Comparison of ENCODE assay signal across 1 cellular context in the genomic region with DNA sequence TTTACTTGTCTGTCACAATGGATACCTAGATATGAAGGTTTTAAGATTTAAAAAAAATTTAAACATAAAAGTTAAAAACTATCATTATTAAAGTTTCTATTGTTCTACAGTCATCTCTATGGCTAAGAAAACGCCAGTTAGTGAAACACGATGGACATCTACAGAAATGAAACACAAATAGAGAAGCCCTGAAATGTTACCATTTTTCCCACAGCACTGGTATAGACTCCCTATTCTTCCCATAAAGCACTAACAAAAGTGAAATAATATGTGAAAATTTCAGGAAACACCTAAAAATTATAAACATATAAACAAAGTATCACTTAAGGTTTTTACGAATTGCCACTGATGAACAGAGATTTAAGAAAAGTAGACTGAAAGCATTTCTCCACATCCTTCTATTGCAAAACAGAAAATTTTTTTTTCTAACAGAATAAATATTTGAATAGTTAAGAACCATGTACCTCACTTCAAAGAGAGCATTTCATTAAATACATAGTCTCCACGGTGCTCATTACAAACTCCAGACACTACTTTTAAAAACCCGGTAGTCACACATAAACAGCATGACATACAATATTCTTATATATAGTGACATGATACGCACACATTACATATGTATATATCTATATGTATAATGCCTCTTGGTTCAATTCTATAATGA.
TF ChIP-seq lines count a peak whose summit lies in the region.

No MANE protein-coding gene starts in this region.

TF ChIP-seq in HepG2, 621 proteins besides CTCF, POLR2A, EP300 and RAD21 (continued from another document and continues in another):
- TF ChIP-seq, protein P1, sequence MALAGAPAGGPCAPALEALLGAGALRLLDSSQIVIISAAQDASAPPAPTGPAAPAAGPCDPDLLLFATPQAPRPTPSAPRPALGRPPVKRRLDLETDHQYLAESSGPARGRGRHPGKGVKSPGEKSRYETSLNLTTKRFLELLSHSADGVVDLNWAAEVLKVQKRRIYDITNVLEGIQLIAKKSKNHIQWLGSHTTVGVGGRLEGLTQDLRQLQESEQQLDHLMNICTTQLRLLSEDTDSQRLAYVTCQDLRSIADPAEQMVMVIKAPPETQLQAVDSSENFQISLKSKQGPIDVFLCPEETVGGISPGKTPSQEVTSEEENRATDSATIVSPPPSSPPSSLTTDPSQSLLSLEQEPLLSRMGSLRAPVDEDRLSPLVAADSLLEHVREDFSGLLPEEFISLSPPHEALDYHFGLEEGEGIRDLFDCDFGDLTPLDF (CRISPR knock-in tag; IDR thresholded peaks at IDR 0.05) = no peak
- TF ChIP-seq, protein P2, sequence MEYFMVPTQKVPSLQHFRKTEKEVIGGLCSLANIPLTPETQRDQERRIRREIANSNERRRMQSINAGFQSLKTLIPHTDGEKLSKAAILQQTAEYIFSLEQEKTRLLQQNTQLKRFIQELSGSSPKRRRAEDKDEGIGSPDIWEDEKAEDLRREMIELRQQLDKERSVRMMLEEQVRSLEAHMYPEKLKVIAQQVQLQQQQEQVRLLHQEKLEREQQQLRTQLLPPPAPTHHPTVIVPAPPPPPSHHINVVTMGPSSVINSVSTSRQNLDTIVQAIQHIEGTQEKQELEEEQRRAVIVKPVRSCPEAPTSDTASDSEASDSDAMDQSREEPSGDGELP (IDR thresholded peaks at IDR 0.05; ENCODE audit: borderline replicate concordance, low read depth) = no peak
- no peak for TF ChIP-seq SNRNP70 (IDR thresholded peaks at IDR 0.05; ENCODE audit: low read depth, low read length)
- TF ChIP-seq TOE1 (CRISPR knock-in tag; IDR thresholded peaks at IDR 0.05) = no peak
- TF ChIP-seq, protein P3, sequence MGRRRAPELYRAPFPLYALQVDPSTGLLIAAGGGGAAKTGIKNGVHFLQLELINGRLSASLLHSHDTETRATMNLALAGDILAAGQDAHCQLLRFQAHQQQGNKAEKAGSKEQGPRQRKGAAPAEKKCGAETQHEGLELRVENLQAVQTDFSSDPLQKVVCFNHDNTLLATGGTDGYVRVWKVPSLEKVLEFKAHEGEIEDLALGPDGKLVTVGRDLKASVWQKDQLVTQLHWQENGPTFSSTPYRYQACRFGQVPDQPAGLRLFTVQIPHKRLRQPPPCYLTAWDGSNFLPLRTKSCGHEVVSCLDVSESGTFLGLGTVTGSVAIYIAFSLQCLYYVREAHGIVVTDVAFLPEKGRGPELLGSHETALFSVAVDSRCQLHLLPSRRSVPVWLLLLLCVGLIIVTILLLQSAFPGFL (CRISPR knock-in tag; IDR thresholded peaks at IDR 0.05) = no peak
- TF ChIP-seq FOXO1 (CRISPR knock-in tag; IDR thresholded peaks at IDR 0.05) = no peak; the same call in 1 of the 2 replicates
- TF ChIP-seq ZNF772 (CRISPR knock-in tag; IDR thresholded peaks at IDR 0.05) = no peak
- TF ChIP-seq FOXM1 (CRISPR knock-in tag; IDR thresholded peaks at IDR 0.05) = no peak
- TF ChIP-seq MTA1 (CRISPR knock-in tag; IDR thresholded peaks at IDR 0.05; ENCODE audit: borderline replicate concordance) = no peak
- TF ChIP-seq NFRKB (IDR thresholded peaks at IDR 0.05) = no peak
- TF ChIP-seq ZNF660 (CRISPR knock-in tag; IDR thresholded peaks at IDR 0.05; ENCODE audit: borderline replicate concordance, low read depth) = no peak
- TF ChIP-seq ZNF605 (CRISPR knock-in tag; IDR thresholded peaks at IDR 0.05) = no peak
- no peak for TF ChIP-seq NFKBIZ (CRISPR knock-in tag; IDR thresholded peaks at IDR 0.05)
- TF ChIP-seq, protein P4, sequence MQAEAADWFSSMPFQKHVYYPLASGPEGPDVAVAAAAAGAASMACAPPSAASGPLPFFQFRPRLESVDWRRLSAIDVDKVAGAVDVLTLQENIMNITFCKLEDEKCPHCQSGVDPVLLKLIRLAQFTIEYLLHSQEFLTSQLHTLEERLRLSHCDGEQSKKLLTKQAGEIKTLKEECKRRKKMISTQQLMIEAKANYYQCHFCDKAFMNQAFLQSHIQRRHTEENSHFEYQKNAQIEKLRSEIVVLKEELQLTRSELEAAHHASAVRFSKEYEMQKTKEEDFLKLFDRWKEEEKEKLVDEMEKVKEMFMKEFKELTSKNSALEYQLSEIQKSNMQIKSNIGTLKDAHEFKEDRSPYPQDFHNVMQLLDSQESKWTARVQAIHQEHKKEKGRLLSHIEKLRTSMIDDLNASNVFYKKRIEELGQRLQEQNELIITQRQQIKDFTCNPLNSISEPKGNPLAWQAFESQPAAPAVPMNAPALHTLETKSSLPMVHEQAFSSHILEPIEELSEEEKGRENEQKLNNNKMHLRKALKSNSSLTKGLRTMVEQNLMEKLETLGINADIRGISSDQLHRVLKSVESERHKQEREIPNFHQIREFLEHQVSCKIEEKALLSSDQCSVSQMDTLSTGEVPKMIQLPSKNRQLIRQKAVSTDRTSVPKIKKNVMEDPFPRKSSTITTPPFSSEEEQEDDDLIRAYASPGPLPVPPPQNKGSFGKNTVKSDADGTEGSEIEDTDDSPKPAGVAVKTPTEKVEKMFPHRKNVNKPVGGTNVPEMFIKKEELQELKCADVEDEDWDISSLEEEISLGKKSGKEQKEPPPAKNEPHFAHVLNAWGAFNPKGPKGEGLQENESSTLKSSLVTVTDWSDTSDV (CRISPR knock-in tag; IDR thresholded peaks at IDR 0.05) = no peak
- TF ChIP-seq ZNF24 (IDR thresholded peaks at IDR 0.05) = no peak
- no peak for TF ChIP-seq DMAP1 (CRISPR knock-in tag; IDR thresholded peaks at IDR 0.05)
- no peak for TF ChIP-seq GTF3A (CRISPR knock-in tag; conservative IDR thresholded peaks at IDR 0.05)
- no peak for TF ChIP-seq ZNF333 (CRISPR knock-in tag; IDR thresholded peaks at IDR 0.05; ENCODE audit: borderline replicate concordance)
- no peak for TF ChIP-seq HOXA9 (CRISPR knock-in tag; IDR thresholded peaks at IDR 0.05; ENCODE audit: borderline replicate concordance)
- no peak for TF ChIP-seq ZNF34 (CRISPR knock-in tag; IDR thresholded peaks at IDR 0.05; ENCODE audit: borderline replicate concordance)
- TF ChIP-seq ZNF672 (CRISPR knock-in tag; IDR thresholded peaks at IDR 0.05) = no peak
- TF ChIP-seq, protein P5, sequence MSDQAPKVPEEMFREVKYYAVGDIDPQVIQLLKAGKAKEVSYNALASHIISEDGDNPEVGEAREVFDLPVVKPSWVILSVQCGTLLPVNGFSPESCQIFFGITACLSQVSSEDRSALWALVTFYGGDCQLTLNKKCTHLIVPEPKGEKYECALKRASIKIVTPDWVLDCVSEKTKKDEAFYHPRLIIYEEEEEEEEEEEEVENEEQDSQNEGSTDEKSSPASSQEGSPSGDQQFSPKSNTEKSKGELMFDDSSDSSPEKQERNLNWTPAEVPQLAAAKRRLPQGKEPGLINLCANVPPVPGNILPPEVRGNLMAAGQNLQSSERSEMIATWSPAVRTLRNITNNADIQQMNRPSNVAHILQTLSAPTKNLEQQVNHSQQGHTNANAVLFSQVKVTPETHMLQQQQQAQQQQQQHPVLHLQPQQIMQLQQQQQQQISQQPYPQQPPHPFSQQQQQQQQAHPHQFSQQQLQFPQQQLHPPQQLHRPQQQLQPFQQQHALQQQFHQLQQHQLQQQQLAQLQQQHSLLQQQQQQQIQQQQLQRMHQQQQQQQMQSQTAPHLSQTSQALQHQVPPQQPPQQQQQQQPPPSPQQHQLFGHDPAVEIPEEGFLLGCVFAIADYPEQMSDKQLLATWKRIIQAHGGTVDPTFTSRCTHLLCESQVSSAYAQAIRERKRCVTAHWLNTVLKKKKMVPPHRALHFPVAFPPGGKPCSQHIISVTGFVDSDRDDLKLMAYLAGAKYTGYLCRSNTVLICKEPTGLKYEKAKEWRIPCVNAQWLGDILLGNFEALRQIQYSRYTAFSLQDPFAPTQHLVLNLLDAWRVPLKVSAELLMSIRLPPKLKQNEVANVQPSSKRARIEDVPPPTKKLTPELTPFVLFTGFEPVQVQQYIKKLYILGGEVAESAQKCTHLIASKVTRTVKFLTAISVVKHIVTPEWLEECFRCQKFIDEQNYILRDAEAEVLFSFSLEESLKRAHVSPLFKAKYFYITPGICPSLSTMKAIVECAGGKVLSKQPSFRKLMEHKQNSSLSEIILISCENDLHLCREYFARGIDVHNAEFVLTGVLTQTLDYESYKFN (CRISPR knock-in tag; conservative IDR thresholded peaks at IDR 0.05) = peak; percentile 85
- no peak for TF ChIP-seq ZNF256 (CRISPR knock-in tag; conservative IDR thresholded peaks at IDR 0.05)
- no peak for TF ChIP-seq ZSCAN29 (CRISPR knock-in tag; conservative IDR thresholded peaks at IDR 0.05)
- TF ChIP-seq ZNF383 (CRISPR knock-in tag; IDR thresholded peaks at IDR 0.05; ENCODE audit: borderline replicate concordance) = no peak
- TF ChIP-seq, protein P6, sequence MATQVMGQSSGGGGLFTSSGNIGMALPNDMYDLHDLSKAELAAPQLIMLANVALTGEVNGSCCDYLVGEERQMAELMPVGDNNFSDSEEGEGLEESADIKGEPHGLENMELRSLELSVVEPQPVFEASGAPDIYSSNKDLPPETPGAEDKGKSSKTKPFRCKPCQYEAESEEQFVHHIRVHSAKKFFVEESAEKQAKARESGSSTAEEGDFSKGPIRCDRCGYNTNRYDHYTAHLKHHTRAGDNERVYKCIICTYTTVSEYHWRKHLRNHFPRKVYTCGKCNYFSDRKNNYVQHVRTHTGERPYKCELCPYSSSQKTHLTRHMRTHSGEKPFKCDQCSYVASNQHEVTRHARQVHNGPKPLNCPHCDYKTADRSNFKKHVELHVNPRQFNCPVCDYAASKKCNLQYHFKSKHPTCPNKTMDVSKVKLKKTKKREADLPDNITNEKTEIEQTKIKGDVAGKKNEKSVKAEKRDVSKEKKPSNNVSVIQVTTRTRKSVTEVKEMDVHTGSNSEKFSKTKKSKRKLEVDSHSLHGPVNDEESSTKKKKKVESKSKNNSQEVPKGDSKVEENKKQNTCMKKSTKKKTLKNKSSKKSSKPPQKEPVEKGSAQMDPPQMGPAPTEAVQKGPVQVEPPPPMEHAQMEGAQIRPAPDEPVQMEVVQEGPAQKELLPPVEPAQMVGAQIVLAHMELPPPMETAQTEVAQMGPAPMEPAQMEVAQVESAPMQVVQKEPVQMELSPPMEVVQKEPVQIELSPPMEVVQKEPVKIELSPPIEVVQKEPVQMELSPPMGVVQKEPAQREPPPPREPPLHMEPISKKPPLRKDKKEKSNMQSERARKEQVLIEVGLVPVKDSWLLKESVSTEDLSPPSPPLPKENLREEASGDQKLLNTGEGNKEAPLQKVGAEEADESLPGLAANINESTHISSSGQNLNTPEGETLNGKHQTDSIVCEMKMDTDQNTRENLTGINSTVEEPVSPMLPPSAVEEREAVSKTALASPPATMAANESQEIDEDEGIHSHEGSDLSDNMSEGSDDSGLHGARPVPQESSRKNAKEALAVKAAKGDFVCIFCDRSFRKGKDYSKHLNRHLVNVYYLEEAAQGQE (IDR thresholded peaks at IDR 0.05; ENCODE audit: borderline replicate concordance in 1 of 2, low read depth in 1 of 2, low read length in 2 of 2) = no peak
- TF ChIP-seq CHCHD3 (CRISPR knock-in tag; IDR thresholded peaks at IDR 0.05) = no peak
- TF ChIP-seq JUND (CRISPR knock-in tag; IDR thresholded peaks at IDR 0.05) = no peak
- TF ChIP-seq HOXA3 (CRISPR knock-in tag; IDR thresholded peaks at IDR 0.05) = no peak
- no peak for TF ChIP-seq RBFOX2 (IDR thresholded peaks at IDR 0.05; ENCODE audit: low read depth, low read length)
- TF ChIP-seq, protein P7, sequence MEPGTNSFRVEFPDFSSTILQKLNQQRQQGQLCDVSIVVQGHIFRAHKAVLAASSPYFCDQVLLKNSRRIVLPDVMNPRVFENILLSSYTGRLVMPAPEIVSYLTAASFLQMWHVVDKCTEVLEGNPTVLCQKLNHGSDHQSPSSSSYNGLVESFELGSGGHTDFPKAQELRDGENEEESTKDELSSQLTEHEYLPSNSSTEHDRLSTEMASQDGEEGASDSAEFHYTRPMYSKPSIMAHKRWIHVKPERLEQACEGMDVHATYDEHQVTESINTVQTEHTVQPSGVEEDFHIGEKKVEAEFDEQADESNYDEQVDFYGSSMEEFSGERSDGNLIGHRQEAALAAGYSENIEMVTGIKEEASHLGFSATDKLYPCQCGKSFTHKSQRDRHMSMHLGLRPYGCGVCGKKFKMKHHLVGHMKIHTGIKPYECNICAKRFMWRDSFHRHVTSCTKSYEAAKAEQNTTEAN (CRISPR knock-in tag; conservative IDR thresholded peaks at IDR 0.05) = no peak
- TF ChIP-seq, protein P8, sequence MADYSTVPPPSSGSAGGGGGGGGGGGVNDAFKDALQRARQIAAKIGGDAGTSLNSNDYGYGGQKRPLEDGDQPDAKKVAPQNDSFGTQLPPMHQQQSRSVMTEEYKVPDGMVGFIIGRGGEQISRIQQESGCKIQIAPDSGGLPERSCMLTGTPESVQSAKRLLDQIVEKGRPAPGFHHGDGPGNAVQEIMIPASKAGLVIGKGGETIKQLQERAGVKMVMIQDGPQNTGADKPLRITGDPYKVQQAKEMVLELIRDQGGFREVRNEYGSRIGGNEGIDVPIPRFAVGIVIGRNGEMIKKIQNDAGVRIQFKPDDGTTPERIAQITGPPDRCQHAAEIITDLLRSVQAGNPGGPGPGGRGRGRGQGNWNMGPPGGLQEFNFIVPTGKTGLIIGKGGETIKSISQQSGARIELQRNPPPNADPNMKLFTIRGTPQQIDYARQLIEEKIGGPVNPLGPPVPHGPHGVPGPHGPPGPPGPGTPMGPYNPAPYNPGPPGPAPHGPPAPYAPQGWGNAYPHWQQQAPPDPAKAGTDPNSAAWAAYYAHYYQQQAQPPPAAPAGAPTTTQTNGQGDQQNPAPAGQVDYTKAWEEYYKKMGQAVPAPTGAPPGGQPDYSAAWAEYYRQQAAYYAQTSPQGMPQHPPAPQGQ (CRISPR knock-in tag; IDR thresholded peaks at IDR 0.05; ENCODE audit: borderline replicate concordance) = no peak
- TF ChIP-seq, protein P9, sequence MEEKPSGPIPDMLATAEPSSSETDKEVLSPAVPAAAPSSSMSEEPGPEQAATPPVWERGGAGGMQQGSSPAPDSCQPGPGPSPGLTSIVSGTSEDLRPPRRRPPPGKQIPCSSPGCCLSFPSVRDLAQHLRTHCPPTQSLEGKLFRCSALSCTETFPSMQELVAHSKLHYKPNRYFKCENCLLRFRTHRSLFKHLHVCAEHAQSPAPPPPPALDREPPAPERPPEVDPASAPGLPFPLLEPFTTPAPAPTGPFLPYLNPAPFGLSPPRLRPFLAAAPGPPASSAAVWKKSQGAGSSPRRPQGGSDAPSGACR (CRISPR knock-in tag; IDR thresholded peaks at IDR 0.05) = no peak
- TF ChIP-seq, protein P10, sequence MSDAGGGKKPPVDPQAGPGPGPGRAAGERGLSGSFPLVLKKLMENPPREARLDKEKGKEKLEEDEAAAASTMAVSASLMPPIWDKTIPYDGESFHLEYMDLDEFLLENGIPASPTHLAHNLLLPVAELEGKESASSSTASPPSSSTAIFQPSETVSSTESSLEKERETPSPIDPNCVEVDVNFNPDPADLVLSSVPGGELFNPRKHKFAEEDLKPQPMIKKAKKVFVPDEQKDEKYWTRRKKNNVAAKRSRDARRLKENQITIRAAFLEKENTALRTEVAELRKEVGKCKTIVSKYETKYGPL (CRISPR knock-in tag; IDR thresholded peaks at IDR 0.05) = no peak
- TF ChIP-seq, protein P11, sequence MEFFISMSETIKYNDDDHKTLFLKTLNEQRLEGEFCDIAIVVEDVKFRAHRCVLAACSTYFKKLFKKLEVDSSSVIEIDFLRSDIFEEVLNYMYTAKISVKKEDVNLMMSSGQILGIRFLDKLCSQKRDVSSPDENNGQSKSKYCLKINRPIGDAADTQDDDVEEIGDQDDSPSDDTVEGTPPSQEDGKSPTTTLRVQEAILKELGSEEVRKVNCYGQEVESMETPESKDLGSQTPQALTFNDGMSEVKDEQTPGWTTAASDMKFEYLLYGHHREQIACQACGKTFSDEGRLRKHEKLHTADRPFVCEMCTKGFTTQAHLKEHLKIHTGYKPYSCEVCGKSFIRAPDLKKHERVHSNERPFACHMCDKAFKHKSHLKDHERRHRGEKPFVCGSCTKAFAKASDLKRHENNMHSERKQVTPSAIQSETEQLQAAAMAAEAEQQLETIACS (CRISPR knock-in tag; IDR thresholded peaks at IDR 0.05) = no peak
- TF ChIP-seq ZNF20 (CRISPR knock-in tag; IDR thresholded peaks at IDR 0.05) = no peak
- no peak for TF ChIP-seq HHEX (CRISPR knock-in tag; IDR thresholded peaks at IDR 0.05)
- no peak for TF ChIP-seq ZNF644 (CRISPR knock-in tag; IDR thresholded peaks at IDR 0.05; ENCODE audit: low read depth)
- TF ChIP-seq ZNF747 (CRISPR knock-in tag; IDR thresholded peaks at IDR 0.05; ENCODE audit: borderline replicate concordance) = no peak
- no peak for TF ChIP-seq KLF13 (CRISPR knock-in tag; IDR thresholded peaks at IDR 0.05)
- TF ChIP-seq MED13 (CRISPR knock-in tag; IDR thresholded peaks at IDR 0.05) = no peak
